Comparison of ENCODE assay signal across 9 cellular contexts in the genomic region with DNA sequence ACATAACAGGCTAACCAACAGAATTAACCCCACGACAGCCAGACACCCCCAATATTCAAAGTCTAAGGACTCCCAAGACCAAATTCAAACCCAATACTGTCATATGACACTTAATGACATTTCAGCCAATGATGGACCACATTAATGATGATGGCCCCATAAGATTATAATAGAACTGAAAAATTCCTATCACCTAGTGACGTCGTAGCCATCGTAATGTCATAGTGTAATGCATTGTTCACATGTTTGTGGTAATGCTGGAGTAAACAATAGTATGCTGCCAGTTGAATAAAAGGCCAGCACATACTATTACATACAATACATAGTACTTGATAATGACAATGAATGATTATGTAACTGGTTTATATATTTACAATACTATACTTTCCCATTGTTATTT.
"Had no signal": no experiment of that assay in that cellular context is flagged by ENCODE, and none has a peak within 500 bp of the region (broad histone marks: within the 10 kb centered on the region; RNA-seq: fewer than 3 reads in every experiment).

No MANE protein-coding gene starts in this region.

- H3K9ac ChIP-seq: GM23248 had no signal

- ATAC-seq: HCT116, K562 had no signal

- H3K4me3 Mint-ChIP-seq: HFFc6 had no signal

- H3K27ac ChIP-seq: GM23248 had no signal

- H3K4me1 ChIP-seq: HAP-1 had no signal

- DNase-seq: GM23248, GOT3, H7, HFFc6, IMR-90, KG1 had no signal

- H3K9me3 ChIP-seq: HAP-1 had no signal

- FAIRE-seq: K562 had no signal

- H3K4me3 ChIP-seq: GM23248, HAP-1, K562 had no signal

- H3K36me3 ChIP-seq: HAP-1 had no signal

- H3K27ac Mint-ChIP-seq: HFFc6 had no signal

- H3K9me3 Mint-ChIP-seq: HFFc6 had no signal
